ENCODE assay signal across 23 cellular contexts in genomic region chr7:30977222-30977621, GRCh38. TPM values are rescaled to one million over a fixed set of nuclear protein-coding genes. Genes with fewer than 3 reads are reported as not detected.
"Had no signal": no experiment of that assay in that cellular context is flagged by ENCODE, and none has a peak within 500 bp of the region (broad histone marks: within the 10 kb centered on the region; RNA-seq: fewer than 3 reads in every experiment).

No MANE protein-coding gene starts in this region.

- H3K4me3 ChIP-seq: ascending aorta, body of pancreas, Peyer's patch, SJCRH30 had no signal

- H3K36me3 ChIP-seq: ascending aorta, Peyer's patch, SJCRH30, WERI-Rb-1 had no signal

- DNase-seq: amniotic stem cell; central memory CD4-positive, alpha-beta T cell; NCI-H1436; NCI-H187 treated with DMSO at 0.1 percent for 48 hours; NCI-H2081 treated with DMSO at 0.1 percent for 48 hours; NCI-H446; Right ventricle myocardium superior; T-helper 1 cell had no signal

- H3K4me1 Mint-ChIP-seq: activated naive CD8-positive, alpha-beta T cell treated with anti-CD3 and anti-CD28 coated beads, Interleukin-2, amount 50 U/mL, for 24 hours had no signal

- H3K27ac Mint-ChIP-seq: activated CD4-positive, alpha-beta memory T cell treated with anti-CD3 and anti-CD28 coated beads, Interleukin-2, amount 10 ng/mL, durations not matched to agents 7 days and 5 days; activated CD4-positive, alpha-beta T cell treated with anti-CD3 and anti-CD28 coated beads for 36 hours; activated naive CD4-positive, alpha-beta T cell treated with anti-CD3 and anti-CD28 coated beads, Interleukin-2, amount 50 U/mL, for 72 hours; activated naive CD8-positive, alpha-beta T cell treated with anti-CD3 and anti-CD28 coated beads, Interleukin-2, amount 50 U/mL, for 24 hours had no signal

- H3K9ac ChIP-seq: KMS-11, SK-N-SH had no signal

- H3K36me3 Mint-ChIP-seq: activated naive CD4-positive, alpha-beta T cell treated with anti-CD3 and anti-CD28 coated beads, Interleukin-2, amount 50 U/mL, for 72 hours had no signal

- H3K27ac ChIP-seq: ascending aorta, body of pancreas, KMS-11, Peyer's patch, RWPE1, SJCRH30, WERI-Rb-1 had no signal

- H3K4me1 ChIP-seq: ascending aorta, SJCRH30 had no signal

- H3K27me3 ChIP-seq: ascending aorta, body of pancreas, Peyer's patch had no signal

- H3K9me3 ChIP-seq: ascending aorta, body of pancreas, Peyer's patch, SJCRH30, SK-N-SH had no signal

- H3K4me3 Mint-ChIP-seq: activated CD4-positive, alpha-beta memory T cell treated with anti-CD3 and anti-CD28 coated beads, Interleukin-2, amount 10 ng/mL, durations not matched to agents 7 days and 5 days; activated CD4-positive, alpha-beta T cell treated with anti-CD3 and anti-CD28 coated beads for 36 hours; activated naive CD8-positive, alpha-beta T cell treated with anti-CD3 and anti-CD28 coated beads, Interleukin-2, amount 50 U/mL, for 24 hours had no signal

- H3K9me3 Mint-ChIP-seq: activated CD4-positive, alpha-beta memory T cell treated with anti-CD3 and anti-CD28 coated beads, Interleukin-2, amount 10 ng/mL, durations not matched to agents 7 days and 5 days; activated naive CD4-positive, alpha-beta T cell treated with anti-CD3 and anti-CD28 coated beads, Interleukin-2, amount 50 U/mL, for 72 hours; activated naive CD8-positive, alpha-beta T cell treated with anti-CD3 and anti-CD28 coated beads, Interleukin-2, amount 50 U/mL, for 24 hours had no signal

RNA-seq across cellular contexts. Expression of gene GHRHR, which starts 13.5 kb away (rescaled TPM):
- total RNA-seq: activated CD4-positive, alpha-beta memory T cell treated with anti-CD3 and anti-CD28 coated beads, Interleukin-2, amount 10 ng/mL, durations not matched to agents 7 days and 5 days; activated CD4-positive, alpha-beta T cell treated with anti-CD3 and anti-CD28 coated beads for 36 hours; activated naive CD4-positive, alpha-beta T cell treated with anti-CD3 and anti-CD28 coated beads, Interleukin-2, amount 50 U/mL, for 72 hours; ascending aorta; body of pancreas; bronchial epithelial cell; MCF 10A; Peyer's patch; Right ventricle myocardium superior; SJCRH30; T-helper 2 cell treated with Interferon-gamma antibody and Interleukin-4, amounts not matched to agents 100 ng/mL and 5 ng/mL, for 36 hours had no signal
- polyA plus RNA-seq: SK-N-SH had no signal
